8 cellular contexts compared by ENCODE assay signal in the genomic region with DNA sequence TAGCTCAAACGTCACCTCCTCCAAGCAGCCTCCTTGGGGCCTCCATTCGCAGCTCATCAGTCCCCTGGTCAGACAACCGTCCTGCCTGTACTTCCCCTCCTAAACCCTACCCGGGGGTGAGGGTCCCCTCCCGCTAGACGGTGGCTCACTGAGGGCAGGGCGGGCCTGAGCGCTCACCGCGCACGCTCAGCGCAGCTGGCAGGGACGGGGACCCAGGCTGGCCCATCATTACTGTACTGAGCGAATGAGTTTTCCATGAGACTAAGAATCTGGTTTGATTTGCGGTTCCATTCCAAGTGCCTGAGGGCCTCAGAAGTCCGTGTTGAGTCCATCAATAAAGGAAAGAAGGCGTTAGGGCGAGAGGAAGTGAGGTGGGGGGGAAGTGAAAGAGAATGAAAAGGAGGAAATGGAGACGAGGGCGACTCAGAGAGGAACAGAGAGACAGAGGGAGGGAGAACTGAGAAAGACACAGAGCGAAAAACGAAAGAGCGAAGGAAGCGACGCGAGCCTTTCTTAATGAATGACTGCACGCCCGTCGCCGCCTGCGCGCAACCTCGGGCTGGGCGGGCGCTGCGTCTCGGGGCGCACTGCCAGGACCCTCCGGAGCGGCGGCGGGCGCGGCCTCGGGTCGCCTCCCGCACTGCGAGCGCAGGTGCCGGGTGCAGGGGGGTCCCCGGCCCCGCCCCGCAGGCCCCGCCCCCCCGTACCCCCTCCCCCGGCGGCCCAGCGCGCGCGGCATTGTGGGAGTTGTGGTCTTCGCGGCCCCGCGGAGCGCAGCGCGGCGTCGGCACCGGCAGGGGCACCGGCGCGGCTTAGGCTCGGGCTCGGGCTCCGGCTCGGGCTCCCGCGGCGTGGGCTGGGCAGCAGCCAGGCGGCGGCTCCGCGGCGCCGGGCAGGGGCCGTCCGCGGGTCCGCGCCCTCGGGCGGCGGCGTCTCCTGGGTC. TPM values are rescaled to one million over a fixed set of nuclear protein-coding genes. Genes with fewer than 3 reads are reported as not detected.
DNase-seq lines count a peak whose midpoint lies in the region; ATAC-seq and TF ChIP-seq lines count a peak whose summit lies in the region.

A gene with protein sequence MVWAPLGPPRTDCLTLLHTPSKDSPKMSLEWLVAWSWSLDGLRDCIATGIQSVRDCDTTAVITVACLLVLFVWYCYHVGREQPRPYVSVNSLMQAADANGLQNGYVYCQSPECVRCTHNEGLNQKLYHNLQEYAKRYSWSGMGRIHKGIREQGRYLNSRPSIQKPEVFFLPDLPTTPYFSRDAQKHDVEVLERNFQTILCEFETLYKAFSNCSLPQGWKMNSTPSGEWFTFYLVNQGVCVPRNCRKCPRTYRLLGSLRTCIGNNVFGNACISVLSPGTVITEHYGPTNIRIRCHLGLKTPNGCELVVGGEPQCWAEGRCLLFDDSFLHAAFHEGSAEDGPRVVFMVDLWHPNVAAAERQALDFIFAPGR (plus strand): TSS at position 746 of the 943 bp plus-strand sequence. CDS start 4,356 bp downstream, outside the sequence.

- POLR2A ChIA-PET in CD8-positive, alpha-beta memory T cell (lab: Charles Lee) = interaction anchor here (0.7 to 3.4 kb wide), 4 partner anchors 8 to 244 kb away, joined by 3 to 22 read pairs (median 5); a partner anchor contains a TSS

- peak within 1 kb of the TSS; percentile 95 for H3K27ac ChIP-seq in CD8-positive, alpha-beta memory T cell (ENCODE audit: low read depth, low read length)

- H3K4me3 Mint-ChIP-seq in CD8-positive, alpha-beta memory T cell = peak within 1 kb of the TSS; percentile 94 to 100 (median 98)

- DNase-seq in CD8-positive, alpha-beta memory T cell = peak; percentile 74 to 89 (median 86)
- DNase-seq in OCI-M1 (lab: John Stamatoyannopoulos, UW) (peak; percentile 93), activated T-cell treated with anti-CD3 and anti-CD28 coated beads for 1 hour (ENCODE audit: low read depth) (peak; percentile 74), epithelial cell of proximal tubule (ENCODE audit: low read depth) (peak; percentile 10), myocyte (ENCODE audit: low read depth) (peak; percentile 60)
- DNase-seq in stimulated activated CD8-positive, alpha-beta memory T cell treated with anti-CD3 and anti-CD28 coated beads, Interleukin-7, amount 100 ng/mL, for 1 hour (ENCODE audit: low read depth in 2 of 2) = peak; percentile 57 to 59

- H3K27ac Mint-ChIP-seq in CD8-positive, alpha-beta memory T cell = peak within 1 kb of the TSS; percentile 97 to 100 (median 98)

- peaks cover 0 to 2% (median under 1%) of the 10 kb centered on the region in 5 donors for H3K9me3 Mint-ChIP-seq in CD8-positive, alpha-beta memory T cell

- CTCF ChIA-PET in CD8-positive, alpha-beta memory T cell (lab: Charles Lee) = no interaction called here

- H3K36me3 ChIP-seq in CD8-positive, alpha-beta memory T cell (ENCODE audit: insufficient read depth, low read length) = peaks cover under 1% of the 10 kb centered on the region

- peak; percentile 65 for ATAC-seq in GM19452 (IDR thresholded peaks at IDR 0.05; ENCODE audit: unreplicated experiment)
- peak; percentile 59 for ATAC-seq in HG03571 (IDR thresholded peaks at IDR 0.05; ENCODE audit: unreplicated experiment)

- H3K9me3 ChIP-seq in CD8-positive, alpha-beta memory T cell (ENCODE audit: low read length) = no peaks in the 10 kb centered on the region

- peaks cover 2 to 14% (median 5%) of the 10 kb centered on the region in 3 donors for H3K36me3 Mint-ChIP-seq in CD8-positive, alpha-beta memory T cell

- peaks cover 28 to 43% (median 34%) of the 10 kb centered on the region in 3 donors for H3K4me1 Mint-ChIP-seq in CD8-positive, alpha-beta memory T cell

- H3K4me3 ChIP-seq in CD8-positive, alpha-beta memory T cell (ENCODE audit: low read length) = peak within 1 kb of the TSS; percentile 100
- H3K4me3 ChIP-seq in epithelial cell of proximal tubule (ENCODE audit: low read depth, low read length) = peak within 1 kb of the TSS; percentile 64

- H3K27me3 ChIP-seq in CD8-positive, alpha-beta memory T cell (ENCODE audit: insufficient read depth, low read length, poor library complexity, severe bottlenecking) = no peaks in the 10 kb centered on the region

- H3K4me1 ChIP-seq in CD8-positive, alpha-beta memory T cell (ENCODE audit: insufficient read depth, low read length) = peaks cover 26% of the 10 kb centered on the region

- TF ChIP-seq CTCF in epithelial cell of proximal tubule (conservative IDR thresholded peaks at IDR 0.05; ENCODE audit: low read depth, low read length) = no peak

- peaks cover 3% of the 10 kb centered on the region in 2 donors for H3K27me3 Mint-ChIP-seq in CD8-positive, alpha-beta memory T cell

RNA-seq across cellular contexts. Expression of the gene that starts here (rescaled TPM):
- 10 to 100 TPM; 13.1 to 14.2 TPM for total RNA-seq in CD8-positive, alpha-beta memory T cell
- polyA plus RNA-seq in CD8-positive, alpha-beta memory T cell = 4.1 TPM
- total RNA-seq in epithelial cell of proximal tubule (7.3 and 10.4 TPM in 2 replicates), myocyte (0.21 and 0.83 TPM in 2 replicates)
- polyA plus RNA-seq in myocyte (2012) = 3.1 TPM

Comparison
In these comparisons a context has a peak if more than half of its experiments do, and no peak if none do; other contexts are left out.
1. Peak in every context shown above with its lines: DNase-seq, ATAC-seq, H3K4me3 ChIP-seq and H3K27ac ChIP-seq.
2. DNase-seq: peak in every context shown above with its lines; median percentile 93 in OCI-M1; 86 in CD8-positive, alpha-beta memory T cell; 74 in activated T-cell treated with anti-CD3 and anti-CD28 coated beads for 1 hour; 60 in myocyte; 58 in stimulated activated CD8-positive, alpha-beta memory T cell treated with anti-CD3 and anti-CD28 coated beads, Interleukin-7, amount 100 ng/mL, for 1 hour; 10 in epithelial cell of proximal tubule.